In the genomic region with DNA sequence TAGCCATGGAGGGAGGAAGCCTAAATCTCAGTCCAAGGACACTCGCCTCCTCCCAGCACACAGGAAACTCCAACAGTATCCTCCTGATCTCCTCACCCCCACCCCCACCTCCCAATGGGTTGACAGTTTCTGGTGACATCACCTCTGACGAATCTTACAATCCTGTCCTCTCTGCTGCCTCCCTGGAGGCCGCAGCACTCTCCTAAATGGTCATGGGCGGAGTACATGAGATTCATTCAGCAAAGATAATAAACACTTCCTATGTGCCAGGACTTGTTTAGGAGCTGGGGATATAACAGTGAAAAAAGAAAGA, we compare ENCODE assay signal across 3 cellular contexts. TPM values are rescaled to one million over a fixed set of nuclear protein-coding genes. Genes with fewer than 3 reads are reported as not detected.
"Had no signal": no experiment of that assay in that cellular context is flagged by ENCODE, and none has a peak within 500 bp of the region (broad histone marks: within the 10 kb centered on the region; RNA-seq: fewer than 3 reads in every experiment).

No MANE protein-coding gene starts in this region.

RNA-seq across cellular contexts. Expression of a gene that starts 52.8 kb away (rescaled TPM):
- total RNA-seq: LHCN-M2, PC-3, SJCRH30 had no signal
